ENCODE assay signal across 9 cellular contexts in the genomic region with DNA sequence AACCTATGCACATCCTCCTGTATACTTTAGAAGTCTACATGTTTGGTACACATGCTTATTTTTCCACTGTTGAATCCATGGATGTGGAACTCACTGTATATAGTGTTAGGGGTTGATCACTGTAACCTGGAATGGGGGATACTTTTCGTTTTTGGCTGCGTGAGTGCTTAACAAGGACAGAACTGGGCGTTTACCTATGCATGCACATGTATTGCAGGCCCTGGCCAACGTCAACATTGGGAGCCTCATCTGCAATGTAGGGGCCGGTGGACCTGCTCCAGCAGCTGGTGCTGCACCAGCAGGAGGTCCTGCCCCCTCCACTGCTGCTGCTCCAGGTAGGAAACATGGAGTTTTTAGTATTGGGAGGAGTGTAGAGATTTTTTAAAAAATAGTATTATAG. TPM values are rescaled to one million over a fixed set of nuclear protein-coding genes. Genes with fewer than 3 reads are reported as not detected.
A peak's percentile ranks its signal among the peaks of the same experiment; 100 is the strongest.
DNase-seq lines count a peak whose midpoint lies in the region; ATAC-seq, FAIRE-seq and TF ChIP-seq lines count a peak whose summit lies in the region.
"Had no signal": no experiment of that assay in that cellular context is flagged by ENCODE, and none has a peak within 500 bp of the region (broad histone marks: within the 10 kb centered on the region; RNA-seq: fewer than 3 reads in every experiment).

No MANE protein-coding gene starts in this region.

- H3K36me3 ChIP-seq in ACC112 (ENCODE audit: insufficient read depth, low read length) (peaks cover 42% of the 10 kb centered on the region), GM23338 (ENCODE audit: insufficient read depth) (peaks cover 32% of the 10 kb centered on the region)

- peaks cover 15% of the 10 kb centered on the region; the same call in 2 of the 3 replicates for H3K4me1 Mint-ChIP-seq in GM23338
- peaks cover 42% of the 10 kb centered on the region for H3K4me1 Mint-ChIP-seq in activated naive CD8-positive, alpha-beta T cell (ENCODE audit: low read depth)

- H3K27ac ChIP-seq in ACC112 (ENCODE audit: low read depth, low read length), result no peak overlapping the region
- H3K27ac ChIP-seq in GM23338 (ENCODE audit: low read depth), result peak overlapping the region; percentile 82

- H3K27ac Mint-ChIP-seq in GM23338, result peak overlapping the region; percentile 97
- peak overlapping the region; percentile 99 for H3K27ac Mint-ChIP-seq in activated naive CD8-positive, alpha-beta T cell

- TF ChIP-seq CTCF in GM23338 (conservative IDR thresholded peaks at IDR 0.05; ENCODE audit: low read depth in 2 of 2), result no peak
- TF ChIP-seq CTCF in D721Med (IDR thresholded peaks at IDR 0.05; ENCODE audit: insufficient read depth, missing control alignments), result no peak

- no peak for FAIRE-seq in D721Med (lab: Jason Lieb, UNC)

- H4K20me1 ChIP-seq in GM23338 (replicated peaks; ENCODE audit: insufficient read depth), result peaks cover 53% of the 10 kb centered on the region

- H3K27me3 ChIP-seq in ACC112 (ENCODE audit: insufficient read depth, low read length), result no peaks in the 10 kb centered on the region
- no peaks in the 10 kb centered on the region for H3K27me3 ChIP-seq in GM23338 (ENCODE audit: insufficient read depth)

- H3K36me3 Mint-ChIP-seq in GM23338 (ENCODE audit: low read depth), result peaks cover 61% of the 10 kb centered on the region
- H3K36me3 Mint-ChIP-seq in activated naive CD8-positive, alpha-beta T cell, result peaks cover 31% of the 10 kb centered on the region

- peaks cover 14% of the 10 kb centered on the region; the same call in 2 of the 3 replicates for H3K9me3 Mint-ChIP-seq in GM23338
- no peaks in the 10 kb centered on the region for H3K9me3 Mint-ChIP-seq in activated naive CD8-positive, alpha-beta T cell (ENCODE audit: low read depth)

- H3K4me3 ChIP-seq in ACC112 (ENCODE audit: low read depth, low read length), result peak overlapping the region; percentile 81
- H3K4me3 ChIP-seq in GM23338, result peak overlapping the region; percentile 97

- DNase-seq in GM23338 (ENCODE audit: low spot score) (no peak), islet precursor cell (peak; percentile 42), NCI-H128 (lab: John Stamatoyannopoulos, UW; ENCODE audit: unreplicated experiment) (no peak), NCI-H774 (lab: John Stamatoyannopoulos, UW) (no peak), D721Med (ENCODE audit: insufficient read length, low spot score) (no peak)
- DNase-seq: NCI-H2029 treated with DMSO at 0.1 percent for 48 hours had no signal

- H2AFZ ChIP-seq in ACC112 (ENCODE audit: low read length, unreplicated experiment) (no peak overlapping the region), GM23338 (no peak overlapping the region)

- H3K79me2 ChIP-seq in ACC112 (ENCODE audit: control insufficient read depth, insufficient read depth, low read length, unreplicated experiment) (peaks cover 39% of the 10 kb centered on the region), GM23338 (replicated peaks; ENCODE audit: insufficient read depth) (peaks cover 39% of the 10 kb centered on the region)

- peak overlapping the region; percentile 86 for H3K4me2 ChIP-seq in GM23338

- peaks cover 2% of the 10 kb centered on the region for H3K27me3 Mint-ChIP-seq in GM23338 (ENCODE audit: insufficient read depth, low read depth, poor library complexity)
- no peaks in the 10 kb centered on the region for H3K27me3 Mint-ChIP-seq in activated naive CD8-positive, alpha-beta T cell

- ATAC-seq in GM23338, result no peak
- no peak for ATAC-seq in HG02981 (IDR thresholded peaks at IDR 0.05; ENCODE audit: unreplicated experiment)

- H3K4me3 Mint-ChIP-seq in GM23338, result peak overlapping the region; percentile 100
- peak overlapping the region; percentile 99 for H3K4me3 Mint-ChIP-seq in activated naive CD8-positive, alpha-beta T cell

- H3K4me1 ChIP-seq in ACC112 (ENCODE audit: control insufficient read depth, insufficient read depth, low read length, unreplicated experiment) (peaks cover 31% of the 10 kb centered on the region), GM23338 (ENCODE audit: insufficient read depth) (peaks cover 16% of the 10 kb centered on the region)

- H3F3A ChIP-seq in GM23338 (replicated peaks; ENCODE audit: low read depth), result peaks cover 45% of the 10 kb centered on the region

- H3K9me2 ChIP-seq in GM23338 (ENCODE audit: insufficient read depth), result no peaks in the 10 kb centered on the region

TF ChIP-seq in GM23338, 12 proteins besides CTCF, POLR2A, EP300 and RAD21 (continues in another document):
- no peak for TF ChIP-seq JUNB (IDR thresholded peaks at IDR 0.05; ENCODE audit: unreplicated experiment)
- TF ChIP-seq, protein P1, sequence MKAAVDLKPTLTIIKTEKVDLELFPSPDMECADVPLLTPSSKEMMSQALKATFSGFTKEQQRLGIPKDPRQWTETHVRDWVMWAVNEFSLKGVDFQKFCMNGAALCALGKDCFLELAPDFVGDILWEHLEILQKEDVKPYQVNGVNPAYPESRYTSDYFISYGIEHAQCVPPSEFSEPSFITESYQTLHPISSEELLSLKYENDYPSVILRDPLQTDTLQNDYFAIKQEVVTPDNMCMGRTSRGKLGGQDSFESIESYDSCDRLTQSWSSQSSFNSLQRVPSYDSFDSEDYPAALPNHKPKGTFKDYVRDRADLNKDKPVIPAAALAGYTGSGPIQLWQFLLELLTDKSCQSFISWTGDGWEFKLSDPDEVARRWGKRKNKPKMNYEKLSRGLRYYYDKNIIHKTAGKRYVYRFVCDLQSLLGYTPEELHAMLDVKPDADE (IDR thresholded peaks at IDR 0.05), result no peak
- TF ChIP-seq CREB1 (CRISPR knock-in tag; IDR thresholded peaks at IDR 0.05; ENCODE audit: low read depth), result no peak
- no peak for TF ChIP-seq ZNF331 (CRISPR knock-in tag; IDR thresholded peaks at IDR 0.05; ENCODE audit: low read depth)
- TF ChIP-seq EZH2phosphoT487 (IDR thresholded peaks at IDR 0.05; ENCODE audit: unreplicated experiment), result no peak
- TF ChIP-seq EZH2 (IDR thresholded peaks at IDR 0.05; ENCODE audit: low read depth, unreplicated experiment), result no peak
- no peak for TF ChIP-seq REST (IDR thresholded peaks at IDR 0.05; ENCODE audit: unreplicated experiment)
- no peak for TF ChIP-seq STAT1 (IDR thresholded peaks at IDR 0.05; ENCODE audit: unreplicated experiment)

RNA-seq across cellular contexts. Expression of gene RPLP1, which starts 2.3 kb away (rescaled TPM):
- 283 and 305 TPM in 2 replicates for total RNA-seq in GM23338 (2014; rRNA removed; shearing (Covaris generic))
- 3,258 and 3,794 TPM in 2 replicates for polyA plus RNA-seq in GM23338 (2016; fragmentation: Nextera tagmentation; extraction: Ambion mirVana)

RNA-seq across cellular contexts. Expression of gene KIF23, which starts 40.8 kb away (rescaled TPM):
- 76.9 and 103 TPM in 2 replicates for total RNA-seq in GM23338 (2014; rRNA removed; shearing (Covaris generic))
- 36.7 and 52.9 TPM in 2 replicates for polyA plus RNA-seq in GM23338 (2016; fragmentation: Nextera tagmentation; extraction: Ambion mirVana)
